Comparison of ENCODE assay signal across 8 cellular contexts in genomic region chr9:120531683-120532300, GRCh38. TPM values are rescaled to one million over a fixed set of nuclear protein-coding genes. Genes with fewer than 3 reads are reported as not detected.
A peak's percentile ranks its signal among the peaks of the same experiment; 100 is the strongest.
DNase-seq lines count a peak whose midpoint lies in the region; ATAC-seq and TF ChIP-seq lines count a peak whose summit lies in the region.

No MANE protein-coding gene starts in this region.

- CTCF ChIA-PET in Calu3 (lab: Charles Lee): no interaction called here

- no peaks in the 10 kb centered on the region for H3K9me3 Mint-ChIP-seq in Calu3 (ENCODE audit: low read depth, unreplicated experiment)

- no peak for TF ChIP-seq POLR2A in gastrocnemius medialis (IDR thresholded peaks at IDR 0.05)

- DNase-seq in Calu3: peak; percentile 30
- DNase-seq in HPDE6-E6E7 (ENCODE audit: extremely low spot score): peak; percentile 45
- peak; percentile 40 for DNase-seq in OCI-M1 (lab: John Stamatoyannopoulos, UW)
- DNase-seq in fibroblast of gingiva (ENCODE audit: low read depth): peak; percentile 24
- peak in 1 of 2 donors; percentile 50 for DNase-seq in gastrocnemius medialis
- no peak for DNase-seq in NK-92 treated with Interleukin-12 subunit alpha and Interleukin-12 subunit beta, amount 100 ng/mL, for 24 hours (lab: John Stamatoyannopoulos, UW)
- DNase-seq in NOMO-1 treated with dmso at 0.1 percent for 144 hours (lab: John Stamatoyannopoulos, UW; ENCODE audit: unreplicated experiment): no peak
- no peak for DNase-seq in mucosa of gallbladder (ENCODE audit: low spot score)

- peaks cover 0 to 60% of the 10 kb centered on the region in 2 donors for H3K36me3 ChIP-seq in gastrocnemius medialis

- no peak overlapping the region for H3K4me3 ChIP-seq in gastrocnemius medialis

- no peak overlapping the region for H3K4me3 Mint-ChIP-seq in Calu3 (ENCODE audit: low read depth, unreplicated experiment)

- intact Hi-C loops in Calu3 (cut with micrococcal nuclease; ENCODE audit: unreplicated experiment) (no loop called here), gastrocnemius medialis (cut with DNase I; ENCODE audit: low total_unique reads) (loop anchor here (1.0 to 5.0 kb wide), 4 partner anchors 47 to 264 kb away; no protein-coding TSS in a partner anchor)

- peak; percentile 51 for ATAC-seq in gastrocnemius medialis

- TF ChIP-seq CTCF in Calu3 (IDR thresholded peaks at IDR 0.05; ENCODE audit: unreplicated experiment) (no peak), gastrocnemius medialis (IDR thresholded peaks at IDR 0.05 in 4 of 5, conservative IDR thresholded peaks at IDR 0.05 in 1 of 5) (peak in 2 of 5 experiments; percentile 27 to 29)

- H3K27me3 ChIP-seq in gastrocnemius medialis: no peaks in the 10 kb centered on the region

- in situ Hi-C loops in gastrocnemius medialis (cut with MboI; ENCODE audit: low sequenced_read_pairs in 4 of 4): no loop called here

- H3K27ac Mint-ChIP-seq in Calu3 (ENCODE audit: unreplicated experiment): no peak overlapping the region

- H3K27me3 Mint-ChIP-seq in Calu3 (ENCODE audit: unreplicated experiment): no peaks in the 10 kb centered on the region

- peak overlapping the region; percentile 79 to 93 (median 88) for H3K27ac ChIP-seq in gastrocnemius medialis

- H3K4me1 Mint-ChIP-seq in Calu3 (ENCODE audit: low read depth, unreplicated experiment): peaks cover 19% of the 10 kb centered on the region

- peaks cover 7% of the 10 kb centered on the region for H3K36me3 Mint-ChIP-seq in Calu3 (ENCODE audit: insufficient read depth, unreplicated experiment)

- H3K9me3 ChIP-seq in gastrocnemius medialis: no peaks in the 10 kb centered on the region

- no TSS peak for BruUV-seq in Calu3 (replicated peaks; lab: Mats Ljungman, UMichigan)

- H3K4me1 ChIP-seq in gastrocnemius medialis: peaks cover 19 to 20% of the 10 kb centered on the region in 2 donors

RNA-seq across cellular contexts. Expression of gene CDK5RAP2, which starts 48.2 kb away (rescaled TPM):
- total RNA-seq in Calu3 (2022) (40.7 and 43.1 TPM in 2 replicates), gastrocnemius medialis (10 to 100 TPM; 57.4 to 86.3 (median 70.3) TPM), mucosa of gallbladder (43.3 TPM)

Comparison
In these comparisons a context has a peak if more than half of its experiments do, and no peak if none do; other contexts are left out.
1. DNase-seq: peak in Calu3 (single experiment), HPDE6-E6E7 (single experiment), OCI-M1 (single experiment) and fibroblast of gingiva (single experiment); none in NK-92 treated with Interleukin-12 subunit alpha and Interleukin-12 subunit beta, amount 100 ng/mL, for 24 hours (single experiment), NOMO-1 treated with dmso at 0.1 percent for 144 hours (single experiment) and mucosa of gallbladder (single experiment).